ENCODE assay signal across 26 cellular contexts in the genomic region with DNA sequence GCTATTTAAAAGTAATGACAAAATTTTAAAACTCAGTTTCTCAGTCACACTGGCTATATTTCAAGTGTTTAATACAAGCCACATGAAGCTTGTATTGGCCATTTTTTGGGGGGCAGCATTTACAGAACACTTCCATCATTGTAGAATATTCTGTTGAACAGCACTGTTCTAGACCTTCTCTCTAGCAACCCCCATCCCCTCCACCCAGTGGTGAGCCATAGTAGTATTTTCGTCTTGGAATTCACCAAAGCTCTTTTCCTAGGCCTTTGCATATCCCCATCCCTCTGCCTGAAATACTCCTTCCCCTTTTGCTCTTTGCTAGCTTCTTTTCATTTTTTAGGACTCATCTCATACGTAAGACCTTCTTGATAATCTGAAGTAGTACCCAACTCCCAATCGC.
"Had no signal": no experiment of that assay in that cellular context is flagged by ENCODE, and none has a peak within 500 bp of the region (broad histone marks: within the 10 kb centered on the region; RNA-seq: fewer than 3 reads in every experiment).

No MANE protein-coding gene starts in this region.

- H3K27ac ChIP-seq: gastrocnemius medialis, spleen, testis had no signal

- FAIRE-seq: endothelial cell of umbilical vein had no signal

- H3K9me3 Mint-ChIP-seq: activated CD4-positive, alpha-beta memory T cell treated with anti-CD3 and anti-CD28 coated beads, Interleukin-2, amount 10 ng/mL, durations not matched to agents 7 days and 5 days; activated CD4-positive, alpha-beta T cell treated with anti-CD3 and anti-CD28 coated beads, Interleukin-2, amount 10 ng/mL, durations not matched to agents 24 days and 14 days; activated naive CD4-positive, alpha-beta T cell treated with anti-CD3 and anti-CD28 coated beads for 36 hours; activated T-cell treated with anti-CD3 and anti-CD28 coated beads, Interleukin-2, amount 50 U/mL, for 72 hours; brain; memory B cell; T-helper 1 cell treated with Interleukin-12 subunit alpha and Interleukin-12 subunit beta and Interleukin-4 antibody, amounts not matched to agents 30 μg/mL and 1 μg/mL, for 36 hours had no signal

- H3K27me3 ChIP-seq: gastrocnemius medialis, spleen, testis had no signal

- H3K4me3 ChIP-seq: gastrocnemius medialis, spleen, testis had no signal

- ATAC-seq: activated T-cell treated with anti-CD3 and anti-CD28 coated beads, Interleukin-2, amount 50 U/mL, for 72 hours; esophagus mucosa; gastrocnemius medialis; left cardiac atrium had no signal

- H3K4me1 ChIP-seq: gastrocnemius medialis, testis had no signal

- H3K27ac Mint-ChIP-seq: activated CD4-positive, alpha-beta memory T cell treated with anti-CD3 and anti-CD28 coated beads, Interleukin-2, amount 10 ng/mL, durations not matched to agents 7 days and 5 days; activated CD4-positive, alpha-beta T cell treated with anti-CD3 and anti-CD28 coated beads, Interleukin-2, amount 10 ng/mL, durations not matched to agents 24 days and 14 days; activated naive CD4-positive, alpha-beta T cell treated with anti-CD3 and anti-CD28 coated beads for 36 hours; activated T-cell treated with anti-CD3 and anti-CD28 coated beads, Interleukin-2, amount 50 U/mL, for 72 hours; brain; memory B cell; nephron; progenitor cell of endocrine pancreas; T-helper 1 cell treated with Interleukin-12 subunit alpha and Interleukin-12 subunit beta and Interleukin-4 antibody, amounts not matched to agents 30 μg/mL and 1 μg/mL, for 36 hours had no signal

- H3K27me3 Mint-ChIP-seq: activated CD4-positive, alpha-beta memory T cell treated with anti-CD3 and anti-CD28 coated beads, Interleukin-2, amount 10 ng/mL, durations not matched to agents 7 days and 5 days; activated CD4-positive, alpha-beta T cell treated with anti-CD3 and anti-CD28 coated beads, Interleukin-2, amount 10 ng/mL, durations not matched to agents 24 days and 14 days; brain; memory B cell; progenitor cell of endocrine pancreas had no signal

- H3K4me3 Mint-ChIP-seq: activated CD4-positive, alpha-beta memory T cell treated with anti-CD3 and anti-CD28 coated beads, Interleukin-2, amount 10 ng/mL, durations not matched to agents 7 days and 5 days; activated CD4-positive, alpha-beta T cell treated with anti-CD3 and anti-CD28 coated beads, Interleukin-2, amount 10 ng/mL, durations not matched to agents 24 days and 14 days; activated naive CD4-positive, alpha-beta T cell treated with anti-CD3 and anti-CD28 coated beads for 36 hours; activated T-cell treated with anti-CD3 and anti-CD28 coated beads, Interleukin-2, amount 50 U/mL, for 72 hours; brain; memory B cell; nephron; T-helper 1 cell treated with Interleukin-12 subunit alpha and Interleukin-12 subunit beta and Interleukin-4 antibody, amounts not matched to agents 30 μg/mL and 1 μg/mL, for 36 hours had no signal

- H3K9me3 ChIP-seq: gastrocnemius medialis, spleen, testis had no signal

- H3K4me1 Mint-ChIP-seq: activated CD4-positive, alpha-beta memory T cell treated with anti-CD3 and anti-CD28 coated beads, Interleukin-2, amount 10 ng/mL, durations not matched to agents 7 days and 5 days; activated CD4-positive, alpha-beta T cell treated with anti-CD3 and anti-CD28 coated beads, Interleukin-2, amount 10 ng/mL, durations not matched to agents 24 days and 14 days; brain had no signal

- DNase-seq: activated CD4-positive, alpha-beta memory T cell treated with anti-CD3 and anti-CD28 coated beads, Interleukin-2, amount 10 ng/mL, durations not matched to agents 7 days and 5 days; activated CD4-positive, alpha-beta T cell treated with anti-CD3 and anti-CD28 coated beads, Interleukin-2, amount 10 ng/mL, durations not matched to agents 24 days and 14 days; activated effector memory CD4-positive, alpha-beta T cell treated with Interleukin-2 at 50 U/mL for 16 hours; activated naive CD4-positive, alpha-beta T cell treated with anti-CD3 and anti-CD28 coated beads for 36 hours; activated T-cell treated with anti-CD3 and anti-CD28 coated beads, Interleukin-2, amount 50 U/mL, for 72 hours; anterior cingulate cortex; dermis blood vessel endothelial cell; effector CD8-positive, alpha-beta T cell; gastrocnemius medialis; hippocampal formation; islet precursor cell; left cardiac atrium; retina; spleen; stimulated activated CD4-positive, alpha-beta T cell treated with anti-CD3 and anti-CD28 coated beads, Interleukin-4, amount 100 ng/mL, for 1 hour; stimulated activated naive CD4-positive, alpha-beta T cell; T1000; testis; trophoblast cell had no signal
